8 cellular contexts compared by ENCODE assay signal in genomic region chr7:601573-602340, GRCh38.
DNase-seq lines count a peak whose midpoint lies in the region; ATAC-seq and TF ChIP-seq lines count a peak whose summit lies in the region.
"Had no signal": no experiment of that assay in that cellular context is flagged by ENCODE, and none has a peak within 500 bp of the region (broad histone marks: within the 10 kb centered on the region; RNA-seq: fewer than 3 reads in every experiment).

No MANE protein-coding gene starts in this region.

- no peak overlapping the region for H3K4me3 ChIP-seq in liver (ENCODE audit: low read depth in 1 of 3, low read length in 3 of 3)

- no peak overlapping the region for H3K9ac ChIP-seq in liver (ENCODE audit: low read depth in 1 of 2, low read length in 2 of 2)
- H3K9ac ChIP-seq: parathyroid adenoma had no signal

- no peak for TF ChIP-seq RAD21 in liver (IDR thresholded peaks at IDR 0.05)

- no peak for TF ChIP-seq CTCF in liver (IDR thresholded peaks at IDR 0.05; ENCODE audit: low read depth, low read length, missing input control)

- no peaks in the 10 kb centered on the region for H3K9me3 ChIP-seq in liver (ENCODE audit: control insufficient read depth in 4 of 4, low read length in 3 of 4)

- H3K27me3 ChIP-seq in liver (ENCODE audit: control insufficient read depth in 4 of 4, insufficient read depth in 4 of 4, low read length in 3 of 4): no peaks in the 10 kb centered on the region

- WGBS in liver: 55% methylated on average over 39 of the region's 39 CpGs

- H3K36me3 ChIP-seq in liver (ENCODE audit: control insufficient read depth in 4 of 4, insufficient read depth in 3 of 4, low read depth in 1 of 4, low read length in 3 of 4): peaks cover 0 to 2% (median 0%) of the 10 kb centered on the region in 4 donors

- H3K4me1 ChIP-seq in liver (ENCODE audit: control insufficient read depth in 4 of 4, insufficient read depth in 4 of 4, low read length in 3 of 4): peaks cover 0 to 9% (median 4%) of the 10 kb centered on the region in 4 donors
- H3K4me1 ChIP-seq: parathyroid adenoma had no signal

- ATAC-seq in GM19467 (IDR thresholded peaks at IDR 0.05; ENCODE audit: unreplicated experiment) (peak; percentile 34), GM19328 (IDR thresholded peaks at IDR 0.05; ENCODE audit: unreplicated experiment) (no peak)

- DNase-seq in MV-4-11 (lab: John Stamatoyannopoulos, UW): peak; percentile 81
- peak; percentile 96 for DNase-seq in activated effector memory CD4-positive, alpha-beta T cell treated with anti-CD3 and anti-CD28 coated beads, Interleukin-2, amount 50 U/mL, for 16 hours
- peak; percentile 94 to 95 for DNase-seq in stimulated activated CD8-positive, alpha-beta memory T cell treated with anti-CD3 and anti-CD28 coated beads, Interleukin-15, amount 100 ng/mL, for 48 hours (ENCODE audit: low read depth in 2 of 2)
- DNase-seq in NCI-H2107 treated with DMSO at 0.1 percent for 48 hours (lab: John Stamatoyannopoulos, UW; ENCODE audit: unreplicated experiment): no peak

- H3K27ac ChIP-seq in liver (ENCODE audit: low read depth in 1 of 2, low read length in 2 of 2): peak overlapping the region; percentile 45 to 67
- H3K27ac ChIP-seq: parathyroid adenoma had no signal

TF ChIP-seq in liver, 16 proteins besides CTCF, POLR2A, EP300 and RAD21:
- TF ChIP-seq SP1 (IDR thresholded peaks at IDR 0.05) (no peak), HNF4A (conservative IDR thresholded peaks at IDR 0.05) (no peak), ZBTB33 (IDR thresholded peaks at IDR 0.05) (no peak), FOXA1 (IDR thresholded peaks at IDR 0.05) (no peak), FOXA2 (IDR thresholded peaks at IDR 0.05) (no peak), EGR1 (IDR thresholded peaks at IDR 0.05; ENCODE audit: low read depth in 2 of 2) (no peak), JUND (IDR thresholded peaks at IDR 0.05) (no peak), REST (IDR thresholded peaks at IDR 0.05) (no peak), MAX (IDR thresholded peaks at IDR 0.05) (no peak), ATF3 (IDR thresholded peaks at IDR 0.05) (no peak), NR2F2 (IDR thresholded peaks at IDR 0.05) (no peak), HNF4G (IDR thresholded peaks at IDR 0.05) (no peak), YY1 (IDR thresholded peaks at IDR 0.05) (no peak), RXRA (IDR thresholded peaks at IDR 0.05) (no peak), TAF1 (conservative IDR thresholded peaks at IDR 0.05) (no peak), GABPA (IDR thresholded peaks at IDR 0.05 in 1 of 2, conservative IDR thresholded peaks at IDR 0.05 in 1 of 2) (no peak)
